Comparison of ENCODE assay signal across 1 cellular context in genomic region chr11:60938500-60938899, GRCh38.
TF ChIP-seq lines count a peak whose summit lies in the region.

No MANE protein-coding gene starts in this region.

TF ChIP-seq in GM23338, 12 proteins besides CTCF, POLR2A, EP300 and RAD21 (continued from another document):
- TF ChIP-seq ETS1 (IDR thresholded peaks at IDR 0.05) (no peak), POLR2AphosphoS5 (IDR thresholded peaks at IDR 0.05; ENCODE audit: low read depth) (no peak), CREB1 (CRISPR knock-in tag; IDR thresholded peaks at IDR 0.05; ENCODE audit: low read depth) (no peak), JUNB (IDR thresholded peaks at IDR 0.05; ENCODE audit: unreplicated experiment) (no peak), EZH2phosphoT487 (IDR thresholded peaks at IDR 0.05; ENCODE audit: unreplicated experiment) (no peak), ZNF331 (CRISPR knock-in tag; IDR thresholded peaks at IDR 0.05; ENCODE audit: low read depth) (no peak), STAT1 (IDR thresholded peaks at IDR 0.05; ENCODE audit: unreplicated experiment) (no peak), ZNF462 (CRISPR knock-in tag; IDR thresholded peaks at IDR 0.05) (no peak)
